ENCODE assay signal across 1 cellular context in the genomic region with DNA sequence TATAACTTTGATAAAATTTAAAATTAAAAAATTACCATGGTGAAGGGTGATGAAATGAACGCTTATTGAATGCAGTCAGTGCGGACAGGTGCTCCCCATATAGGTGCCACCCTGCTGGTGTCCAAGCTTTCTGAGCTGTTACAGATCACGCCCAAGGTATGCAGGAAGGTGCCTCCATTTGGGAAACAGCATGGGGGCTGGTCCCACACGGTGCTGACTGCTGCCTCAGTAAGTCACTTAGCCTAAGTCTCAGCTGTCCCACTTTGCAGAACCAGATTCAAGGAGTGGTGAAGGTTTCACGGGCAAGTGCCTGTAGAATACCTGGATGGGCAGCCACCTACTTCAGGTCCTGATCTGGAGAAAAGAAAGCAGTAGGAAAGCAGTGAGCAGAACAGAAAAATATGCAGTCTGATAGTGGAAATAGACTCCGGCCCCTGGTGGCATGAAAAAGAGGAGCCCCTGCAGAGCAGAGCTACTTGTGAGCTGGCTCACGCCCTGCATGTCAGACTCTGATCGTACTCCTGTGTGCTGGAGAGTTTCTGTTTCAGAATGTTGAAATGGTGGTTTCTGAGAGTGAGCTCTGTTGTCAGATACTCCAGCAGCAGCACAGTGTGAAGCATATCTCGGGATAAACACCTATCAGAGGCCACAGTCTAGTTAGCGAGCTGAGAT.
TF ChIP-seq lines count a peak whose summit lies in the region.

No MANE protein-coding gene starts in this region.

TF ChIP-seq in HepG2, 621 proteins besides CTCF, POLR2A, EP300 and RAD21 (continued from another document):
- TF ChIP-seq ATF5 (CRISPR knock-in tag; IDR thresholded peaks at IDR 0.05; ENCODE audit: low read depth) (peak; percentile 28; the same call in 1 of the 2 replicates), ZNF292 (CRISPR knock-in tag; IDR thresholded peaks at IDR 0.05; ENCODE audit: borderline replicate concordance, low read depth) (peak; percentile 55; the same call in 1 of the 2 replicates), NCOA2 (CRISPR knock-in tag; IDR thresholded peaks at IDR 0.05) (no peak), HNF1A (IDR thresholded peaks at IDR 0.05; ENCODE audit: low read depth) (no peak), HNF1A (CRISPR knock-in tag; IDR thresholded peaks at IDR 0.05; ENCODE audit: borderline replicate concordance) (0 out of 2 replicates have a peak, but pooled peaks have one; percentile 17), ATF4 (CRISPR knock-in tag; IDR thresholded peaks at IDR 0.05) (no peak), KLF15 (CRISPR knock-in tag; IDR thresholded peaks at IDR 0.05; ENCODE audit: borderline replicate concordance) (no peak), SMARCE1 (IDR thresholded peaks at IDR 0.05; ENCODE audit: borderline replicate concordance) (no peak), ZSCAN22 (CRISPR knock-in tag; IDR thresholded peaks at IDR 0.05) (0 out of 2 replicates have a peak, but pooled peaks have one; percentile 30), NAIF1 (CRISPR knock-in tag; IDR thresholded peaks at IDR 0.05; ENCODE audit: borderline replicate concordance) (no peak), DNMT1 (CRISPR knock-in tag; IDR thresholded peaks at IDR 0.05) (no peak), KDM3A (CRISPR knock-in tag; IDR thresholded peaks at IDR 0.05; ENCODE audit: low read depth) (no peak), ZNF615 (CRISPR knock-in tag; IDR thresholded peaks at IDR 0.05; ENCODE audit: borderline replicate concordance) (no peak), FOSL1 (CRISPR knock-in tag; IDR thresholded peaks at IDR 0.05; ENCODE audit: borderline replicate concordance) (no peak), HOXD1 (CRISPR knock-in tag; IDR thresholded peaks at IDR 0.05) (no peak), GTF3A (CRISPR knock-in tag; conservative IDR thresholded peaks at IDR 0.05) (no peak), ZMYM4 (CRISPR knock-in tag; IDR thresholded peaks at IDR 0.05) (no peak), KDM2A (CRISPR knock-in tag; IDR thresholded peaks at IDR 0.05; ENCODE audit: borderline replicate concordance, low read depth) (no peak), ZNF468 (CRISPR knock-in tag; IDR thresholded peaks at IDR 0.05) (no peak), RBAK (CRISPR knock-in tag; IDR thresholded peaks at IDR 0.05) (no peak), PHF20 (CRISPR knock-in tag; IDR thresholded peaks at IDR 0.05) (no peak), MYC (CRISPR knock-in tag; IDR thresholded peaks at IDR 0.05; ENCODE audit: borderline replicate concordance) (no peak), REPIN1 (CRISPR knock-in tag; IDR thresholded peaks at IDR 0.05; ENCODE audit: borderline replicate concordance, low read depth) (no peak), ZNF337 (CRISPR knock-in tag; IDR thresholded peaks at IDR 0.05; ENCODE audit: borderline replicate concordance, low read depth) (no peak), ATF1 (CRISPR knock-in tag; IDR thresholded peaks at IDR 0.05) (no peak), SNRNP70 (IDR thresholded peaks at IDR 0.05; ENCODE audit: low read depth, low read length) (no peak), ZNF3 (CRISPR knock-in tag; IDR thresholded peaks at IDR 0.05) (no peak), JDP2 (CRISPR knock-in tag; IDR thresholded peaks at IDR 0.05; ENCODE audit: borderline replicate concordance) (no peak), ZNF720 (CRISPR knock-in tag; IDR thresholded peaks at IDR 0.05) (no peak)
- TF ChIP-seq, protein P1, sequence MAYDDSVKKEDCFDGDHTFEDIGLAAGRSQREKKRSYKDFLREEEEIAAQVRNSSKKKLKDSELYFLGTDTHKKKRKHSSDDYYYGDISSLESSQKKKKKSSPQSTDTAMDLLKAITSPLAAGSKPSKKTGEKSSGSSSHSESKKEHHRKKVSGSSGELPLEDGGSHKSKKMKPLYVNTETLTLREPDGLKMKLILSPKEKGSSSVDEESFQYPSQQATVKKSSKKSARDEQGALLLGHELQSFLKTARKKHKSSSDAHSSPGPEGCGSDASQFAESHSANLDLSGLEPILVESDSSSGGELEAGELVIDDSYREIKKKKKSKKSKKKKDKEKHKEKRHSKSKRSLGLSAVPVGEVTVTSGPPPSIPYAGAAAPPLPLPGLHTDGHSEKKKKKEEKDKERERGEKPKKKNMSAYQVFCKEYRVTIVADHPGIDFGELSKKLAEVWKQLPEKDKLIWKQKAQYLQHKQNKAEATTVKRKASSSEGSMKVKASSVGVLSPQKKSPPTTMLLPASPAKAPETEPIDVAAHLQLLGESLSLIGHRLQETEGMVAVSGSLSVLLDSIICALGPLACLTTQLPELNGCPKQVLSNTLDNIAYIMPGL (CRISPR knock-in tag; IDR thresholded peaks at IDR 0.05; ENCODE audit: borderline replicate concordance in 1 of 2, low read depth in 1 of 2), result no peak
- TF ChIP-seq, protein P2, sequence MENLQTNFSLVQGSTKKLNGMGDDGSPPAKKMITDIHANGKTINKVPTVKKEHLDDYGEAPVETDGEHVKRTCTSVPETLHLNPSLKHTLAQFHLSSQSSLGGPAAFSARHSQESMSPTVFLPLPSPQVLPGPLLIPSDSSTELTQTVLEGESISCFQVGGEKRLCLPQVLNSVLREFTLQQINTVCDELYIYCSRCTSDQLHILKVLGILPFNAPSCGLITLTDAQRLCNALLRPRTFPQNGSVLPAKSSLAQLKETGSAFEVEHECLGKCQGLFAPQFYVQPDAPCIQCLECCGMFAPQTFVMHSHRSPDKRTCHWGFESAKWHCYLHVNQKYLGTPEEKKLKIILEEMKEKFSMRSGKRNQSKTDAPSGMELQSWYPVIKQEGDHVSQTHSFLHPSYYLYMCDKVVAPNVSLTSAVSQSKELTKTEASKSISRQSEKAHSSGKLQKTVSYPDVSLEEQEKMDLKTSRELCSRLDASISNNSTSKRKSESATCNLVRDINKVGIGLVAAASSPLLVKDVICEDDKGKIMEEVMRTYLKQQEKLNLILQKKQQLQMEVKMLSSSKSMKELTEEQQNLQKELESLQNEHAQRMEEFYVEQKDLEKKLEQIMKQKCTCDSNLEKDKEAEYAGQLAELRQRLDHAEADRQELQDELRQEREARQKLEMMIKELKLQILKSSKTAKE (CRISPR knock-in tag; IDR thresholded peaks at IDR 0.05; ENCODE audit: borderline replicate concordance), result no peak
